ENCODE assay signal across 8 cellular contexts in genomic region chr1:154970631-154971340, GRCh38. TPM values are rescaled to one million over a fixed set of nuclear protein-coding genes. Genes with fewer than 3 reads are reported as not detected.
DNase-seq lines count a peak whose midpoint lies in the region; ATAC-seq, FAIRE-seq and TF ChIP-seq lines count a peak whose summit lies in the region.

A gene with protein sequence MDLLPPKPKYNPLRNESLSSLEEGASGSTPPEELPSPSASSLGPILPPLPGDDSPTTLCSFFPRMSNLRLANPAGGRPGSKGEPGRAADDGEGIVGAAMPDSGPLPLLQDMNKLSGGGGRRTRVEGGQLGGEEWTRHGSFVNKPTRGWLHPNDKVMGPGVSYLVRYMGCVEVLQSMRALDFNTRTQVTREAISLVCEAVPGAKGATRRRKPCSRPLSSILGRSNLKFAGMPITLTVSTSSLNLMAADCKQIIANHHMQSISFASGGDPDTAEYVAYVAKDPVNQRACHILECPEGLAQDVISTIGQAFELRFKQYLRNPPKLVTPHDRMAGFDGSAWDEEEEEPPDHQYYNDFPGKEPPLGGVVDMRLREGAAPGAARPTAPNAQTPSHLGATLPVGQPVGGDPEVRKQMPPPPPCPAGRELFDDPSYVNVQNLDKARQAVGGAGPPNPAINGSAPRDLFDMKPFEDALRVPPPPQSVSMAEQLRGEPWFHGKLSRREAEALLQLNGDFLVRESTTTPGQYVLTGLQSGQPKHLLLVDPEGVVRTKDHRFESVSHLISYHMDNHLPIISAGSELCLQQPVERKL (minus strand): TSS chr1:154970747. CDS start chr1:154970526, 221 bp downstream.

- RAD21 ChIA-PET in HCT116 (lab: Charles Lee; ENCODE audit: low non-redundant PET in 1 of 2, low total read pairs in 2 of 2, uncharacterized antibody in 2 of 2, unreplicated experiment in 2 of 2): interaction anchor here (0.6 to 1.0 kb wide), 2 partner anchors 29 to 47 kb away, joined by 3 read pairs; no protein-coding TSS in a partner anchor

- peak; percentile 19; the same call in 1 of the 2 replicates for TF ChIP-seq EP300 in K562 (IDR thresholded peaks at IDR 0.05; ENCODE audit: low read length)

- H3K36me3 Mint-ChIP-seq in CD4-positive, alpha-beta T cell (ENCODE audit: low read depth): peaks cover 47% of the 10 kb centered on the region
- H3K36me3 Mint-ChIP-seq in progenitor cell of endocrine pancreas (ENCODE audit: insufficient read depth): peaks cover 2% of the 10 kb centered on the region

- peak within 1 kb of the TSS; percentile 55 for H3K4me3 Mint-ChIP-seq in CD4-positive, alpha-beta T cell
- peak within 1 kb of the TSS; percentile 74 for H3K4me3 Mint-ChIP-seq in progenitor cell of endocrine pancreas (ENCODE audit: low read depth)

- H4K20me1 ChIP-seq in HCT116 (ENCODE audit: insufficient read depth) (no peaks in the 10 kb centered on the region), K562 (replicated peaks; ENCODE audit: control insufficient read depth, insufficient read depth, low read length) (no peaks in the 10 kb centered on the region), hepatocyte (ENCODE audit: insufficient read depth, poor library complexity, severe bottlenecking) (no peaks in the 10 kb centered on the region)

- in situ Hi-C loops in K562 (cut with MboI): no loop called here

- 9% methylated on average over 11 of the region's 15 CpGs for WGBS in K562 (ENCODE audit: insufficient coverage, low coverage, missing lambda C conversion rate)
- WGBS in hepatocyte (ENCODE audit: low lambda C conversion rate, missing lambda C conversion rate): 21% methylated on average over 9 of the region's 15 CpGs

- H3K9me3 Mint-ChIP-seq in CD4-positive, alpha-beta T cell: no peaks in the 10 kb centered on the region
- no peaks in the 10 kb centered on the region for H3K9me3 Mint-ChIP-seq in progenitor cell of endocrine pancreas (ENCODE audit: low read depth)

- BruUV-seq in HCT116 (replicated peaks; lab: Mats Ljungman, UMichigan): no TSS peak
- BruUV-seq in K562 (replicated peaks; lab: Mats Ljungman, UMichigan): no TSS peak

- ATAC-seq in CD4-positive, alpha-beta T cell (ENCODE audit: poor library complexity): no peak
- ATAC-seq in HCT116: peak; percentile 61
- ATAC-seq in K562: peak; percentile 85
- no peak for ATAC-seq in HG03039 (IDR thresholded peaks at IDR 0.05; ENCODE audit: unreplicated experiment)

- DNase-seq in CD4-positive, alpha-beta T cell: peak in 2 of 10 experiments; percentile 27 to 33
- DNase-seq in HCT116 (ENCODE audit: low read depth, low spot score) (no peak), RWPE1 (ENCODE audit: low spot score) (peak; percentile 96), K562 (ENCODE audit: extremely low read depth in 1 of 4, low spot score in 3 of 4) (peak; percentile 86 to 97 (median 90)), hepatocyte (ENCODE audit: low spot score) (peak; percentile 95), progenitor cell of endocrine pancreas (ENCODE audit: low spot score, unreplicated experiment) (peak; percentile 57), NCI-H1930 (lab: John Stamatoyannopoulos, UW) (no peak)

- peaks cover 33 to 54% of the 10 kb centered on the region in 2 experiments for H3K4me1 ChIP-seq in HCT116 (ENCODE audit: control insufficient read depth in 1 of 2, insufficient read depth in 2 of 2, low read length in 2 of 2)
- H3K4me1 ChIP-seq in K562 (replicated peaks in 1 of 2; ENCODE audit: control insufficient read depth in 2 of 2, insufficient read depth in 2 of 2, low read length in 2 of 2): peaks cover 33 to 46% of the 10 kb centered on the region in 2 experiments; a peak in 4 of 5 replicates
- H3K4me1 ChIP-seq in hepatocyte (ENCODE audit: insufficient read depth): peaks cover 21% of the 10 kb centered on the region

- TF ChIP-seq POLR2A in HCT116 (IDR thresholded peaks at IDR 0.05; ENCODE audit: borderline replicate concordance, extremely low read depth, insufficient read depth, insufficient read length) (peak; percentile 71), K562 (conservative IDR thresholded peaks at IDR 0.05) (peak; percentile 79)

- peak; percentile 98 for FAIRE-seq in K562 (lab: Jason Lieb, UNC)

- H3K27me3 ChIP-seq in CD4-positive, alpha-beta T cell (ENCODE audit: control insufficient read depth, insufficient read depth, low read length): no peaks in the 10 kb centered on the region
- no peaks in the 10 kb centered on the region for H3K27me3 ChIP-seq in HCT116 (ENCODE audit: insufficient read depth, low read length)
- no peaks in the 10 kb centered on the region; a peak in 1 of 5 replicates for H3K27me3 ChIP-seq in K562 (ENCODE audit: control insufficient read depth in 2 of 2, insufficient read depth in 2 of 2, low read length in 2 of 2)
- H3K27me3 ChIP-seq in hepatocyte: no peaks in the 10 kb centered on the region

- TF ChIP-seq CTCF in CD4-positive, alpha-beta T cell (IDR thresholded peaks at IDR 0.05): no peak
- TF ChIP-seq CTCF in HCT116 (IDR thresholded peaks at IDR 0.05 in 2 of 3, conservative IDR thresholded peaks at IDR 0.05 in 1 of 3; ENCODE audit: borderline replicate concordance in 1 of 3, insufficient read depth in 1 of 3, low read depth in 2 of 3, low read length in 2 of 3): no peak
- no peak for TF ChIP-seq CTCF in RWPE1 (conservative IDR thresholded peaks at IDR 0.05; ENCODE audit: low read depth)
- TF ChIP-seq CTCF in K562 (IDR thresholded peaks at IDR 0.05 in 2 of 3, conservative IDR thresholded peaks at IDR 0.05 in 1 of 3; ENCODE audit: insufficient read depth in 2 of 3, low read depth in 1 of 3, low read length in 3 of 3): no peak
- no peak for TF ChIP-seq CTCF in hepatocyte (IDR thresholded peaks at IDR 0.05; ENCODE audit: poor library complexity)
- no peak for TF ChIP-seq CTCF in progenitor cell of endocrine pancreas (IDR thresholded peaks at IDR 0.05; ENCODE audit: unreplicated experiment)

- peak within 1 kb of the TSS; percentile 70 for H3K27ac Mint-ChIP-seq in CD4-positive, alpha-beta T cell
- H3K27ac Mint-ChIP-seq in progenitor cell of endocrine pancreas: peak within 1 kb of the TSS; percentile 98

- H3K79me2 ChIP-seq in HCT116 (ENCODE audit: insufficient read depth, low read length): peaks cover 86% of the 10 kb centered on the region
- peaks cover 52% of the 10 kb centered on the region for H3K79me2 ChIP-seq in K562 (ENCODE audit: control insufficient read depth, insufficient read depth, low read length)
- H3K79me2 ChIP-seq in hepatocyte: peaks cover 58% of the 10 kb centered on the region

- H2AFZ ChIP-seq in HCT116 (ENCODE audit: low read depth, low read length, poor library complexity, severe bottlenecking): no peak within 1 kb of the TSS
- peak within 1 kb of the TSS; percentile 23; the same call in 1 of the 2 replicates for H2AFZ ChIP-seq in K562 (ENCODE audit: low read depth, low read length)
- no peak within 1 kb of the TSS for H2AFZ ChIP-seq in hepatocyte

- intact Hi-C loops in CD4-positive, alpha-beta T cell (cut with DNase I, micrococcal nuclease): no loop called here
- intact Hi-C loops in HCT116 (cut with micrococcal nuclease) (loop anchor here (5.0 kb wide), 2 partner anchors 92 to 167 kb away; partner anchors contain the start of genes EFNA4 and SLC50A1), K562 (cut with micrococcal nuclease) (loop anchor here (5.0 kb wide), 1 partner anchor 92 kb away; the partner anchor contains the start of gene EFNA4)

- POLR2A ChIA-PET in CD4-positive, alpha-beta T cell (lab: Charles Lee): interaction anchor here (1.1 to 2.4 kb wide), 7 partner anchors 9 to 43 kb away, joined by 3 to 9 read pairs (median 4); partner anchors contain the start of genes PBXIP1, PMVK and PYGO2
- POLR2A ChIA-PET in HCT116 (lab: Charles Lee) (interaction anchor here (1.0 to 5.4 kb wide), 10 partner anchors 9 to 34 kb away, joined by 3 to 46 read pairs (median 6); partner anchors contain the start of genes FLAD1, PBXIP1, PMVK and PYGO2), RWPE1 (lab: Yijun Ruan, JAX; ENCODE audit: low non-redundant PET) (interaction anchor here (0.5 to 3.9 kb wide), 8 partner anchors 9 to 635 kb away, joined by 3 to 24 read pairs (median 4); partner anchors contain the start of genes FLAD1, PBXIP1 and PYGO2), K562 (lab: Yijun Ruan, JAX) (interaction anchor here (0.6 to 8.3 kb wide), 18 partner anchors 8 to 692 kb away, joined by 3 to 80 read pairs (median 4); partner anchors contain the start of genes EFNA4, FLAD1, LENEP and PBXIP1)

- no peaks in the 10 kb centered on the region for H3K27me3 Mint-ChIP-seq in CD4-positive, alpha-beta T cell
- no peaks in the 10 kb centered on the region for H3K27me3 Mint-ChIP-seq in progenitor cell of endocrine pancreas

- CTCF ChIA-PET in CD4-positive, alpha-beta T cell (lab: Charles Lee): interaction anchor here (0.9 to 10.7 kb wide), 5 partner anchors 8 to 91 kb away, joined by 3 to 71 read pairs (median 8); partner anchors contain the start of genes PMVK and PYGO2
- CTCF ChIA-PET in HCT116 (lab: Charles Lee): interaction anchor here (1.0 to 2.0 kb wide), 7 partner anchors 9 to 114 kb away, joined by 3 to 15 read pairs (median 5); partner anchors contain the start of genes ADAM15 and PYGO2
- CTCF ChIA-PET in RWPE1 (lab: Yijun Ruan, JAX): interaction anchor here (0.5 to 1.5 kb wide), 5 partner anchors 16 to 121 kb away, joined by 3 to 6 read pairs (median 4); no protein-coding TSS in a partner anchor
- CTCF ChIA-PET in K562 (lab: Yijun Ruan, JAX; ENCODE audit: low intra/inter-chr PET ratio): no interaction called here

- TF ChIP-seq RAD21 in HCT116 (IDR thresholded peaks at IDR 0.05; ENCODE audit: low read depth) (no peak), K562 (CRISPR knock-in tag; conservative IDR thresholded peaks at IDR 0.05 in 1 of 2, IDR thresholded peaks at IDR 0.05 in 1 of 2) (no peak)

- peak within 1 kb of the TSS; percentile 34 for H3K27ac ChIP-seq in CD4-positive, alpha-beta T cell (ENCODE audit: low read depth, low read length)
- H3K27ac ChIP-seq in HCT116 (ENCODE audit: low read depth, low read length) (peak within 1 kb of the TSS; percentile 86), RWPE1 (peak within 1 kb of the TSS; percentile 100), K562 (ENCODE audit: extremely low read depth, low read depth, low read length) (peak within 1 kb of the TSS; percentile 84), hepatocyte (peak within 1 kb of the TSS; percentile 96)

- H3K4me2 ChIP-seq in HCT116 (ENCODE audit: low read length): peak within 1 kb of the TSS; percentile 90
- H3K4me2 ChIP-seq in K562 (ENCODE audit: insufficient read depth, low read length): peak within 1 kb of the TSS; percentile 82
- peak within 1 kb of the TSS; percentile 75 for H3K4me2 ChIP-seq in hepatocyte

- peak within 1 kb of the TSS; percentile 40 to 70 for H3K4me3 ChIP-seq in HCT116 (replicated peaks in 1 of 2; ENCODE audit: low read depth in 1 of 2, low read length in 2 of 2)
- peak within 1 kb of the TSS; percentile 40 for H3K4me3 ChIP-seq in K562
- peak within 1 kb of the TSS; percentile 7 for H3K4me3 ChIP-seq in hepatocyte

- H3K9ac ChIP-seq in HCT116 (ENCODE audit: low read length): peak within 1 kb of the TSS; percentile 86
- peak within 1 kb of the TSS; percentile 59 to 91 for H3K9ac ChIP-seq in K562 (ENCODE audit: insufficient read depth in 1 of 2, low read depth in 2 of 2, low read length in 2 of 2)

- no peaks in the 10 kb centered on the region for H3K9me2 ChIP-seq in HCT116 (ENCODE audit: insufficient read depth)
- H3K9me2 ChIP-seq in hepatocyte (replicated peaks; ENCODE audit: insufficient read depth): no peaks in the 10 kb centered on the region

- no peaks in the 10 kb centered on the region for H3K9me3 ChIP-seq in CD4-positive, alpha-beta T cell (ENCODE audit: control insufficient read depth, low read length)
- H3K9me3 ChIP-seq in HCT116 (ENCODE audit: control insufficient read depth in 1 of 2, insufficient read depth in 1 of 2, low read depth in 1 of 2, low read length in 2 of 2): no peaks in the 10 kb centered on the region
- no peaks in the 10 kb centered on the region for H3K9me3 ChIP-seq in K562 (replicated peaks; ENCODE audit: control insufficient read depth, insufficient read depth, low read depth, low read length)
- H3K9me3 ChIP-seq in hepatocyte (ENCODE audit: low read depth): no peaks in the 10 kb centered on the region

- H3K36me3 ChIP-seq in HCT116 (ENCODE audit: control insufficient read depth in 1 of 2, insufficient read depth in 2 of 2, low read length in 2 of 2) (peaks cover 12 to 34% of the 10 kb centered on the region in 2 experiments; a peak in 3 of 4 replicates), K562 (ENCODE audit: control insufficient read depth, insufficient read depth, low read length) (peaks cover 42% of the 10 kb centered on the region), hepatocyte (replicated peaks; ENCODE audit: insufficient read depth, low read depth) (no peaks in the 10 kb centered on the region)

- peaks cover 30% of the 10 kb centered on the region for H3K4me1 Mint-ChIP-seq in CD4-positive, alpha-beta T cell (ENCODE audit: low read depth)
- H3K4me1 Mint-ChIP-seq in progenitor cell of endocrine pancreas (ENCODE audit: low read depth): peaks cover 26% of the 10 kb centered on the region

- no peaks in the 10 kb centered on the region for H3K9me1 ChIP-seq in K562 (ENCODE audit: control insufficient read depth, insufficient read depth, low read length)

RNA-seq across cellular contexts. Expression of the gene that starts here (rescaled TPM):
- 10 to 100 TPM; 59.9 to 60.0 TPM for total RNA-seq in CD4-positive, alpha-beta T cell
- 148 TPM for total RNA-seq in HCT116 (2021; ENCODE audit: unreplicated experiment)
- 135 and 142 TPM in 2 replicates for polyA plus RNA-seq in HCT116 (2012)
- total RNA-seq in K562 (2011; cell fraction: chromatin; rRNA removed; ENCODE audit: low replicate concordance): 85.7 and 174 TPM in 2 replicates
- total RNA-seq in K562 (2011; cell fraction: nucleolus; rRNA removed): 69.6 and 76.4 TPM in 2 replicates
- total RNA-seq in K562 (2011; cell fraction: nucleoplasm; rRNA removed): 94.4 and 106 TPM in 2 replicates
- total RNA-seq in K562 (2014; rRNA removed): 51.9 and 57.2 TPM in 2 replicates
- 34.1 and 35.4 TPM in 2 replicates for total RNA-seq in K562 (2014; rRNA removed; fragmentation: Illumina TruSeq; extraction: Trizol)
- 34.4 and 35.9 TPM in 2 replicates for total RNA-seq in K562 (2015; rRNA removed; fragmentation: Illumina TruSeq; extraction: Trizol)
- 66.4 and 68.4 TPM in 2 replicates for total RNA-seq in K562 (2021)
- 64.8 and 81.2 TPM in 2 replicates for polyA plus RNA-seq in K562 (2011; rRNA removed)
- polyA plus RNA-seq in K562 (2011; cell fraction: cytosol; rRNA removed): 63.5 and 90.8 TPM in 2 replicates
- polyA plus RNA-seq in K562 (2011; cell fraction: nucleus; rRNA removed): 143 and 200 TPM in 2 replicates
- polyA plus RNA-seq in K562 (2012): 57.8 and 71.5 TPM in 2 replicates
- 93.7 and 113 TPM in 2 replicates for polyA plus RNA-seq in K562 (2014; fragmentation: Illumina TruSeq; extraction: Trizol)
- polyA plus RNA-seq in K562 (2014; fragmentation: Nextera tagmentation; extraction: Ambion mirVana): 1 to 10 TPM; 4.1 to 5.4 TPM
- 57.7 and 58.0 TPM in 2 replicates for polyA plus RNA-seq in K562 (2014; rRNA removed)
- polyA minus RNA-seq in K562 (2011; rRNA and poly(A)+ RNA removed): 45.0 and 49.1 TPM in 2 replicates
- polyA minus RNA-seq in K562 (2011; cell fraction: cytosol; rRNA and poly(A)+ RNA removed): 30.6 and 37.4 TPM in 2 replicates
- 22.3 and 27.7 TPM in 2 replicates for polyA minus RNA-seq in K562 (2011; cell fraction: nucleus; rRNA and poly(A)+ RNA removed)
- 81.8 and 95.6 TPM in 2 replicates for total RNA-seq in hepatocyte
- 107 and 120 TPM in 2 replicates for polyA plus RNA-seq in hepatocyte
- 43.3 and 54.7 TPM in 2 replicates for total RNA-seq in progenitor cell of endocrine pancreas

Comparison
In these comparisons a context has a peak if more than half of its experiments do, and no peak if none do; other contexts are left out.
1. ATAC-seq: peak in HCT116 (single experiment) and K562 (single experiment); none in CD4-positive, alpha-beta T cell (single experiment) and HG03039 (single experiment).
2. DNase-seq: peak in RWPE1 (single experiment), K562 (4 of 4), hepatocyte (single experiment) and progenitor cell of endocrine pancreas (single experiment); none in HCT116 (single experiment) and NCI-H1930 (0 of 2).
3. H3K27ac ChIP-seq: peak in every context shown above with its lines; median percentile 100 in RWPE1; 96 in hepatocyte; 86 in HCT116; 84 in K562; 34 in CD4-positive, alpha-beta T cell.
4. intact Hi-C loops: an anchor here in HCT116 (5.0 kb wide) and K562 (5.0 kb wide); none called in CD4-positive, alpha-beta T cell.
5. Peak in every context shown above with its lines, with median percentiles within 50 percentile points of each other: H3K4me2 ChIP-seq and H3K4me3 ChIP-seq.